ENCODE assay signal across 30 cellular contexts in the genomic region with DNA sequence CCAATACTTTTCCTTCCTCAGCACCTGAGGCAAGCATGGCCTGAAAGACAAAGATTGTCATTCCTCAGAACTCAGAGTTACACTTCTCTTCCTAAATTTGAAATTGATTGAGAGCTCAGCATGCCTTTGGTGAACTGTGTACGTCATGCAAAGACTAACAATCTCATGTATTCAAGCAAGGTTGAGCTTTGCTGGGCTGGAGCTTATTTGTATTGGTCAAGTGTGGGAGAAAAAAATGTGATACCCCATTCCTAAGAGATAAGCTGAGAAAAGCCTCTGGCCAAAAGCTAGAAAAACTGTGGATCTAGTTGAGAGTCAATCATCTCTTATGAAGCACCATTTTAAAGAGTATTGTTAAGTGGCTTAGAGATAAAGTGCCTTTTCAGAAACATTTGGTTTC.
"Had no signal": no experiment of that assay in that cellular context is flagged by ENCODE, and none has a peak within 500 bp of the region (broad histone marks: within the 10 kb centered on the region; RNA-seq: fewer than 3 reads in every experiment).

No MANE protein-coding gene starts in this region.

- H3K4me1 Mint-ChIP-seq: T-cell had no signal

- H3K27ac ChIP-seq: PC-9, RWPE1, SJCRH30, SK-N-MC had no signal

- ATAC-seq: Panc1, Right ventricle myocardium inferior, SK-N-SH treated with all-trans-retinoic acid at 6 μM for 48 hours, T-cell had no signal

- H3K4me1 ChIP-seq: SJCRH30 had no signal

- H3K27ac Mint-ChIP-seq: T-cell had no signal

- H3K9me3 ChIP-seq: MG63, SJCRH30 had no signal

- H3K4me3 Mint-ChIP-seq: T-cell had no signal

- DNase-seq: Kasumi-1, KG1, MG63, NCI-H1048, NCI-H1092 treated with DMSO at 0.1 percent for 48 hours, NCI-H1105 treated with DMSO at 0.1 percent for 48 hours, NCI-H1417, NCI-H1436, NCI-H1694 treated with DMSO at 0.1 percent for 48 hours, NCI-H187 treated with DMSO at 0.1 percent for 48 hours, NCI-H2029, NCI-H2081, NCI-H2171 treated with DMSO at 0.1 percent for 48 hours, NCI-H446 treated with DMSO at 0.1 percent for 48 hours, NCI-H510A, NCI-H524, NCI-H526, NCI-H69, NCI-H748 treated with DMSO at 0.1 percent for 48 hours, NCI-H82, PC-9, SHP77, SIG-M5, SJCRH30, T-cell had no signal

- H3K36me3 ChIP-seq: MG63, SJCRH30 had no signal

- H3K27me3 ChIP-seq: MG63, SJCRH30 had no signal

- H3K27me3 Mint-ChIP-seq: T-cell had no signal

- H3K36me3 Mint-ChIP-seq: T-cell had no signal

- H3K4me3 ChIP-seq: MG63, PC-9, SJCRH30, SK-N-MC had no signal
